In genomic region chr11:9385288-9385902, GRCh38 we compare ENCODE assay signal across 8 cellular contexts. TPM values are rescaled to one million over a fixed set of nuclear protein-coding genes. Genes with fewer than 3 reads are reported as not detected.
DNase-seq lines count a peak whose midpoint lies in the region; ATAC-seq and TF ChIP-seq lines count a peak whose summit lies in the region.

No MANE protein-coding gene starts in this region.

- WGBS in ectodermal cell, 2 experiments: 2 to 6% methylated on average over 8 to 10 of the region's 11 CpGs

- CTCF ChIA-PET in RWPE1 (lab: Yijun Ruan, JAX): interaction anchor here (0.5 to 1.0 kb wide), 5 partner anchors 56 to 201 kb away, joined by 3 read pairs; partner anchors contain the start of gene TMEM41B

- no peaks in the 10 kb centered on the region for H3K9me3 ChIP-seq in ectodermal cell (ENCODE audit: control insufficient read depth, low read length)

- peak; percentile 21 for ATAC-seq in HG03064 (IDR thresholded peaks at IDR 0.05; ENCODE audit: low read depth, unreplicated experiment)

- no peaks in the 10 kb centered on the region for H3K27me3 ChIP-seq in ectodermal cell (ENCODE audit: control insufficient read depth, insufficient read depth, low read length, poor library complexity, severe bottlenecking)

- DNase-seq in NOMO-1 (lab: John Stamatoyannopoulos, UW; ENCODE audit: unreplicated experiment in 2 of 2) (peak; percentile 39 to 73), NOMO-1 treated with dmso at 0.1 percent for 144 hours (lab: John Stamatoyannopoulos, UW; ENCODE audit: unreplicated experiment) (no peak), RWPE1 (ENCODE audit: low spot score) (peak; percentile 42), mucosa of gallbladder (ENCODE audit: low spot score) (peak; percentile 17), HCEC 1CT (no peak), cerebellum (ENCODE audit: low spot score) (no peak)

- peaks cover 11% of the 10 kb centered on the region for H3K4me1 ChIP-seq in ectodermal cell (ENCODE audit: control insufficient read depth, insufficient read depth, low read length)

- H3K36me3 ChIP-seq in ectodermal cell (ENCODE audit: control insufficient read depth, insufficient read depth, low read length): no peaks in the 10 kb centered on the region

- H3K4me3 ChIP-seq in ectodermal cell (ENCODE audit: insufficient read depth, low read depth, low read length): peak overlapping the region; percentile 86

- POLR2A ChIA-PET in RWPE1 (lab: Yijun Ruan, JAX; ENCODE audit: low non-redundant PET): interaction anchor here (0.5 to 2.0 kb wide), 6 partner anchors 19 to 1141 kb away, joined by 3 to 9 read pairs (median 4); partner anchors contain the start of genes DENND5A and TMEM41B

- no peak for TF ChIP-seq CTCF in RWPE1 (conservative IDR thresholded peaks at IDR 0.05; ENCODE audit: low read depth)

- H3K27ac ChIP-seq in RWPE1 (peak overlapping the region; percentile 87), ectodermal cell (ENCODE audit: insufficient read depth, low read depth, low read length, poor library complexity, severe bottlenecking) (peak overlapping the region; percentile 91)

RNA-seq across cellular contexts. Expression of gene IPO7, which starts 0.9 kb away (rescaled TPM):
- polyA plus RNA-seq in ectodermal cell (2013, experiment 1 of 4): 162 TPM
- 162 TPM for polyA plus RNA-seq in ectodermal cell (2013, experiment 2 of 4)
- polyA plus RNA-seq in ectodermal cell (2013, experiment 3 of 4): 122 TPM
- polyA plus RNA-seq in ectodermal cell (2013, experiment 4 of 4): 130 TPM
- total RNA-seq in mucosa of gallbladder (108 TPM), cerebellum (157 TPM)

Comparison
In these comparisons a context has a peak if more than half of its experiments do, and no peak if none do; other contexts are left out.
1. DNase-seq: peak in NOMO-1 (2 of 2), RWPE1 (single experiment) and mucosa of gallbladder (single experiment); none in NOMO-1 treated with dmso at 0.1 percent for 144 hours (single experiment), HCEC 1CT (single experiment) and cerebellum (single experiment).